In genomic region chr5:74954919-74955318, GRCh38 we compare ENCODE assay signal across 16 cellular contexts.
A peak's percentile ranks its signal among the peaks of the same experiment; 100 is the strongest.
DNase-seq lines count a peak whose midpoint lies in the region; ATAC-seq and TF ChIP-seq lines count a peak whose summit lies in the region.
"Had no signal": no experiment of that assay in that cellular context is flagged by ENCODE, and none has a peak within 500 bp of the region (broad histone marks: within the 10 kb centered on the region; RNA-seq: fewer than 3 reads in every experiment).

No MANE protein-coding gene starts in this region.

- POLR2A ChIA-PET in PC-3 (lab: Charles Lee; ENCODE audit: unreplicated experiment) = no interaction called here

- no peaks in the 10 kb centered on the region for H3F3A ChIP-seq in PC-3 (ENCODE audit: low read length, unreplicated experiment)

- no peak for TF ChIP-seq CTCF in PC-3 (conservative IDR thresholded peaks at IDR 0.05; ENCODE audit: low read depth, low read length)
- TF ChIP-seq CTCF in mesothelial cell of epicardium (IDR thresholded peaks at IDR 0.05; ENCODE audit: unreplicated experiment) = no peak

- peaks cover 3% of the 10 kb centered on the region for H3K9me3 Mint-ChIP-seq in mesothelial cell of epicardium
- H3K9me3 Mint-ChIP-seq: T-helper 2 cell treated with Interferon-gamma antibody and Interleukin-4, amounts not matched to agents 5 μg/mL and 100 μg/mL, for 36 hours had no signal

- H3K4me3 ChIP-seq in PC-3 (ENCODE audit: low read length) = peak overlapping the region; percentile 26
- H3K4me3 ChIP-seq: heart left ventricle, suprapubic skin had no signal

- H3K27me3 ChIP-seq in PC-3 (ENCODE audit: low read length) = no peaks in the 10 kb centered on the region
- H3K27me3 ChIP-seq: heart left ventricle, suprapubic skin had no signal

- peak; percentile 12 for DNase-seq in AG08395 (ENCODE audit: low spot score)
- peak; percentile 69 for DNase-seq in PC-3
- no peak for DNase-seq in epithelial cell of prostate (ENCODE audit: low read depth, low spot score)
- no peak for DNase-seq in mesothelial cell of epicardium (ENCODE audit: low spot score in 2 of 2, unreplicated experiment in 2 of 2)
- no peak for DNase-seq in NCI-H2107 (lab: John Stamatoyannopoulos, UW)
- DNase-seq in NCI-H69 (lab: John Stamatoyannopoulos, UW) = no peak
- DNase-seq in stimulated activated naive CD4-positive, alpha-beta T cell treated with Interleukin-2 at 50 U/mL for 16 hours (lab: John Stamatoyannopoulos, UW) = no peak
- DNase-seq: activated CD4-positive, CD25-positive, alpha-beta regulatory T cell treated with anti-CD3 and anti-CD28 coated beads, Interleukin-2, amount 50 U/mL, for 72 hours; activated gamma-delta T cell treated with Interleukin-2 at 50 U/mL for 16 hours; heart left ventricle; NCI-H2029; NCI-H82; stimulated activated CD4-positive, alpha-beta T cell treated with anti-CD3 and anti-CD28 coated beads, Interleukin-1b, Interleukin-23, amount 100 ng/mL, for 48 hours had no signal

- H3K27ac Mint-ChIP-seq in mesothelial cell of epicardium = peak overlapping the region; percentile 96
- H3K27ac Mint-ChIP-seq: T-helper 2 cell treated with Interferon-gamma antibody and Interleukin-4, amounts not matched to agents 5 μg/mL and 100 μg/mL, for 36 hours had no signal

- CTCF ChIA-PET in PC-3 (lab: Charles Lee) = no interaction called here

- intact Hi-C loops in PC-3 (cut with micrococcal nuclease) = no loop called here

- H2AFZ ChIP-seq in PC-3 (ENCODE audit: low read length) = no peak overlapping the region

- H3K9me2 ChIP-seq in PC-3 (replicated peaks; ENCODE audit: low read length) = no peaks in the 10 kb centered on the region

- no peaks in the 10 kb centered on the region for H3K27me3 Mint-ChIP-seq in mesothelial cell of epicardium (ENCODE audit: low read depth)

- no peak overlapping the region for H3K9ac ChIP-seq in PC-3 (ENCODE audit: low read length)

- H3K4me3 Mint-ChIP-seq in mesothelial cell of epicardium = no peak overlapping the region
- H3K4me3 Mint-ChIP-seq: T-helper 2 cell treated with Interferon-gamma antibody and Interleukin-4, amounts not matched to agents 5 μg/mL and 100 μg/mL, for 36 hours had no signal

- no peaks in the 10 kb centered on the region for H4K20me1 ChIP-seq in PC-3 (ENCODE audit: low read length)

- H3K4me1 ChIP-seq in PC-3 (ENCODE audit: insufficient read depth, low read length) = peaks cover 24% of the 10 kb centered on the region
- H3K4me1 ChIP-seq: heart left ventricle had no signal

- ATAC-seq in PC-3 (peak; percentile 57), HG02938 (IDR thresholded peaks at IDR 0.05; ENCODE audit: unreplicated experiment) (no peak)
- ATAC-seq: heart left ventricle had no signal

- peaks cover 3% of the 10 kb centered on the region for H3K36me3 Mint-ChIP-seq in mesothelial cell of epicardium

- no peaks in the 10 kb centered on the region for H3K79me2 ChIP-seq in PC-3 (ENCODE audit: low read length)

- peak overlapping the region; percentile 75 for H3K27ac ChIP-seq in PC-3 (ENCODE audit: low read length)
- peak overlapping the region; percentile 77 for H3K27ac ChIP-seq in epithelial cell of prostate
- H3K27ac ChIP-seq: heart left ventricle, suprapubic skin had no signal

- peaks cover 39% of the 10 kb centered on the region for H3K4me1 Mint-ChIP-seq in mesothelial cell of epicardium

- H3K9me3 ChIP-seq in PC-3 (ENCODE audit: low read length) = no peaks in the 10 kb centered on the region
- H3K9me3 ChIP-seq: suprapubic skin had no signal

- no TSS peak for BruUV-seq in PC-3 (replicated peaks; lab: Mats Ljungman, UMichigan)

- H3K36me3 ChIP-seq in PC-3 (ENCODE audit: low read depth, low read length) = no peaks in the 10 kb centered on the region
- H3K36me3 ChIP-seq: heart left ventricle, suprapubic skin had no signal

- H3K4me2 ChIP-seq in PC-3 (ENCODE audit: low read length) = peak overlapping the region; percentile 73

Comparison
In these comparisons a context has a peak if more than half of its experiments do, and no peak if none do; other contexts are left out.
1. DNase-seq: peak in AG08395 (single experiment) and PC-3 (single experiment); none in epithelial cell of prostate (single experiment), mesothelial cell of epicardium (0 of 2), NCI-H2107 (single experiment), NCI-H69 (single experiment) and stimulated activated naive CD4-positive, alpha-beta T cell treated with Interleukin-2 at 50 U/mL for 16 hours (single experiment).